23 cellular contexts compared by ENCODE assay signal in genomic region chr7:47370461-47371042, GRCh38.
DNase-seq lines count a peak whose midpoint lies in the region; ATAC-seq and TF ChIP-seq lines count a peak whose summit lies in the region.
"Had no signal": no experiment of that assay in that cellular context is flagged by ENCODE, and none has a peak within 500 bp of the region (broad histone marks: within the 10 kb centered on the region; RNA-seq: fewer than 3 reads in every experiment).

No MANE protein-coding gene starts in this region.

- H3K4me3 Mint-ChIP-seq in endodermal cell (no peak overlapping the region), natural killer cell (no peak overlapping the region)
- H3K4me3 Mint-ChIP-seq: stimulated activated naive B cell treated with anti-CD40 and anti-IgM and Interleukin-4, amounts not matched to agents 10 μg/mL and 1 μg/mL and 100 μg/mL, for 72 hours had no signal

- H3K27ac ChIP-seq in right atrium auricular region (peak overlapping the region; percentile 64 to 67), endodermal cell (ENCODE audit: low read depth, low read length) (no peak overlapping the region)
- H3K27ac ChIP-seq: BLaER1 treated with 17β-estradiol and CSF1 and Interleukin-3, amounts not matched to agents 10 nM and 100 nM; cardiac muscle cell; heart right ventricle had no signal

- no peak overlapping the region for H3K9ac ChIP-seq in endodermal cell (ENCODE audit: extremely low read depth, low read length, poor library complexity, severe bottlenecking)

- peaks cover 14% of the 10 kb centered on the region for H3K36me3 ChIP-seq in right atrium auricular region
- peaks cover 11% of the 10 kb centered on the region for H3K36me3 ChIP-seq in endodermal cell (ENCODE audit: control insufficient read depth, insufficient read depth, low read length)
- H3K36me3 ChIP-seq: cardiac muscle cell had no signal

- H3K4me1 ChIP-seq in right atrium auricular region, result peaks cover 0 to 54% of the 10 kb centered on the region in 2 donors
- peaks cover 5% of the 10 kb centered on the region for H3K4me1 ChIP-seq in endodermal cell (ENCODE audit: control insufficient read depth, insufficient read depth, low read length)

- DNase-seq in right atrium auricular region (ENCODE audit: low spot score) (no peak), Right ventricle myocardium superior (no peak), endodermal cell (peak; percentile 73), myocyte (ENCODE audit: low read depth) (peak; percentile 98), DMS 273 treated with DMSO at 0.1 percent for 48 hours (lab: John Stamatoyannopoulos, UW) (no peak), OCI-M1 (lab: John Stamatoyannopoulos, UW) (no peak), natural killer cell (no peak)
- DNase-seq: activated T-cell treated with anti-CD3 and anti-CD28 coated beads for 4 hours; effector CD4-positive, alpha-beta T cell; heart right ventricle; Kasumi-1; mucosa of descending colon; NCI-H1105 treated with DMSO at 0.1 percent for 48 hours; NCI-H2171 treated with DMSO at 0.1 percent for 48 hours; NCI-H748 treated with DMSO at 0.1 percent for 48 hours; PC-3; stimulated activated naive B cell treated with anti-CD40 and anti-IgM and Interleukin-4, amounts not matched to agents 10 μg/mL and 1 μg/mL and 100 μg/mL, for 72 hours had no signal

- H3K27ac Mint-ChIP-seq in endodermal cell (peak overlapping the region; percentile 18), natural killer cell (no peak overlapping the region)
- H3K27ac Mint-ChIP-seq: activated naive CD4-positive, alpha-beta T cell treated with anti-CD3 and anti-CD28 coated beads, Interleukin-2, amount 50 U/mL, for 72 hours; stimulated activated naive B cell treated with anti-CD40 and anti-IgM and Interleukin-4, amounts not matched to agents 10 μg/mL and 1 μg/mL and 100 μg/mL, for 72 hours had no signal

- H3K9me3 ChIP-seq in right atrium auricular region, result no peaks in the 10 kb centered on the region
- H3K9me3 ChIP-seq in endodermal cell (ENCODE audit: control insufficient read depth, low read length), result no peaks in the 10 kb centered on the region
- H3K9me3 ChIP-seq: BLaER1 treated with 17β-estradiol and CSF1 and Interleukin-3, amounts not matched to agents 10 nM and 100 nM; HAP-1; heart right ventricle; mucosa of descending colon; tibial nerve had no signal

- ATAC-seq in Right ventricle myocardium superior (ENCODE audit: poor library complexity) (no peak), GM21528 (IDR thresholded peaks at IDR 0.05; ENCODE audit: low FRiP score, unreplicated experiment) (no peak), natural killer cell (no peak)
- ATAC-seq: activated naive CD4-positive, alpha-beta T cell treated with anti-CD3 and anti-CD28 coated beads, Interleukin-2, amount 50 U/mL, for 72 hours; stimulated activated naive B cell treated with anti-CD40 and anti-IgM and Interleukin-4, amounts not matched to agents 10 μg/mL and 1 μg/mL and 100 μg/mL, for 72 hours had no signal

- no peak for TF ChIP-seq CTCF in right atrium auricular region (IDR thresholded peaks at IDR 0.05)
- no peak for TF ChIP-seq CTCF in endodermal cell (conservative IDR thresholded peaks at IDR 0.05)
- TF ChIP-seq CTCF in natural killer cell (IDR thresholded peaks at IDR 0.05), result no peak

- no peak overlapping the region for H3K4me3 ChIP-seq in right atrium auricular region
- H3K4me3 ChIP-seq in endodermal cell (ENCODE audit: low read length), result no peak overlapping the region
- H3K4me3 ChIP-seq: BLaER1 treated with 17β-estradiol and CSF1 and Interleukin-3, amounts not matched to agents 10 nM and 100 nM; cardiac muscle cell; HAP-1; heart right ventricle; mucosa of descending colon; tibial nerve had no signal

- intact Hi-C loops in Right ventricle myocardium superior (cut with DNase I) (no loop called here), natural killer cell (cut with micrococcal nuclease) (no loop called here)

- H3K27me3 ChIP-seq in right atrium auricular region (no peaks in the 10 kb centered on the region), endodermal cell (ENCODE audit: control insufficient read depth, insufficient read depth, low read length, poor library complexity, severe bottlenecking) (no peaks in the 10 kb centered on the region)
- H3K27me3 ChIP-seq: BLaER1 treated with 17β-estradiol and CSF1 and Interleukin-3, amounts not matched to agents 10 nM and 100 nM; cardiac muscle cell; heart right ventricle; tibial nerve had no signal

- H3K36me3 Mint-ChIP-seq in endodermal cell (ENCODE audit: low read depth) (peaks cover 15% of the 10 kb centered on the region), natural killer cell (no peaks in the 10 kb centered on the region)
- H3K36me3 Mint-ChIP-seq: activated naive CD4-positive, alpha-beta T cell treated with anti-CD3 and anti-CD28 coated beads, Interleukin-2, amount 50 U/mL, for 72 hours had no signal

- no peaks in the 10 kb centered on the region for H3K27me3 Mint-ChIP-seq in endodermal cell (ENCODE audit: insufficient read depth)
- H3K27me3 Mint-ChIP-seq in natural killer cell (ENCODE audit: low read depth in 2 of 2), result no peaks in the 10 kb centered on the region
- H3K27me3 Mint-ChIP-seq: stimulated activated naive B cell treated with anti-CD40 and anti-IgM and Interleukin-4, amounts not matched to agents 10 μg/mL and 1 μg/mL and 100 μg/mL, for 72 hours had no signal

- 85 to 90% methylated on average over 7 to 15 of the region's 15 CpGs for WGBS in endodermal cell (ENCODE audit: insufficient coverage in 1 of 2, insufficient read length in 1 of 2), 2 experiments

- H3K9me3 Mint-ChIP-seq in endodermal cell (no peaks in the 10 kb centered on the region), natural killer cell (no peaks in the 10 kb centered on the region)
- H3K9me3 Mint-ChIP-seq: activated naive CD4-positive, alpha-beta T cell treated with anti-CD3 and anti-CD28 coated beads, Interleukin-2, amount 50 U/mL, for 72 hours; stimulated activated naive B cell treated with anti-CD40 and anti-IgM and Interleukin-4, amounts not matched to agents 10 μg/mL and 1 μg/mL and 100 μg/mL, for 72 hours had no signal

- H3K4me1 Mint-ChIP-seq in endodermal cell, result peaks cover 27% of the 10 kb centered on the region
- no peaks in the 10 kb centered on the region for H3K4me1 Mint-ChIP-seq in natural killer cell
- H3K4me1 Mint-ChIP-seq: stimulated activated naive B cell treated with anti-CD40 and anti-IgM and Interleukin-4, amounts not matched to agents 10 μg/mL and 1 μg/mL and 100 μg/mL, for 72 hours had no signal

Comparison
In these comparisons a context has a peak if more than half of its experiments do, and no peak if none do; other contexts are left out.
1. DNase-seq: peak in endodermal cell (single experiment) and myocyte (single experiment); none in right atrium auricular region (single experiment), Right ventricle myocardium superior (single experiment), DMS 273 treated with DMSO at 0.1 percent for 48 hours (single experiment), OCI-M1 (single experiment) and natural killer cell (single experiment).